ENCODE assay signal across 18 cellular contexts in genomic region chr5:67303356-67303755, GRCh38.
DNase-seq lines count a peak whose midpoint lies in the region; FAIRE-seq and TF ChIP-seq lines count a peak whose summit lies in the region.
"Had no signal": no experiment of that assay in that cellular context is flagged by ENCODE, and none has a peak within 500 bp of the region (broad histone marks: within the 10 kb centered on the region; RNA-seq: fewer than 3 reads in every experiment).

No MANE protein-coding gene starts in this region.

- peak; percentile 35 for DNase-seq in AG08395 (ENCODE audit: low spot score)
- no peak for DNase-seq in astrocyte (ENCODE audit: low read depth)
- DNase-seq in keratinocyte (ENCODE audit: low read depth, low spot score): no peak
- DNase-seq in NCI-H446 treated with DMSO at 0.1 percent for 48 hours (lab: John Stamatoyannopoulos, UW): no peak
- no peak for DNase-seq in GF-D8 (lab: John Stamatoyannopoulos, UW)
- no peak for DNase-seq in T1000 (lab: John Stamatoyannopoulos, UW)
- no peak for DNase-seq in germinal center (ENCODE audit: low spot score)
- DNase-seq: activated CD8-positive, alpha-beta memory T cell treated with anti-CD3 and anti-CD28 coated beads, Interleukin-2, amount 10 ng/mL, durations not matched to agents 7 days and 5 days; activated naive CD4-positive, alpha-beta T cell treated with anti-CD3 and anti-CD28 coated beads, Interleukin-2, amount 50 U/mL, for 16 hours; KG1; NCI-H187; NCI-H774; pancreas; SHP77; upper lobe of left lung had no signal

- H3K4me2 ChIP-seq in astrocyte (ENCODE audit: low read length) (no peak overlapping the region), keratinocyte (ENCODE audit: control insufficient read depth, extremely low read depth, insufficient read depth, low read depth, low read length) (no peak overlapping the region)

- FAIRE-seq in astrocyte (lab: Jason Lieb, UNC) (peak; percentile 23), keratinocyte (lab: Jason Lieb, UNC) (peak; percentile 84)
- FAIRE-seq: D721Med, pancreas had no signal

- no peaks in the 10 kb centered on the region for H3K9me3 ChIP-seq in astrocyte (ENCODE audit: insufficient read depth, low read depth, low read length)
- no peaks in the 10 kb centered on the region for H3K9me3 ChIP-seq in keratinocyte (ENCODE audit: control insufficient read depth, low read depth, low read length)
- H3K9me3 ChIP-seq: pancreas, upper lobe of left lung had no signal

- no peak overlapping the region for H3K4me3 Mint-ChIP-seq in astrocyte (ENCODE audit: unreplicated experiment)
- H3K4me3 Mint-ChIP-seq: activated CD8-positive, alpha-beta memory T cell treated with anti-CD3 and anti-CD28 coated beads, Interleukin-2, amount 10 ng/mL, durations not matched to agents 7 days and 5 days; central memory CD8-positive, alpha-beta T cell had no signal

- H3K27ac ChIP-seq in astrocyte (ENCODE audit: low read depth, low read length) (no peak overlapping the region), keratinocyte (ENCODE audit: control insufficient read depth, insufficient read depth, low read length) (peak overlapping the region; percentile 23)
- H3K27ac ChIP-seq: pancreas had no signal

- H3K9ac ChIP-seq in astrocyte (ENCODE audit: low read length) (no peak overlapping the region), keratinocyte (ENCODE audit: control insufficient read depth, extremely low read depth, insufficient read depth, low read length) (no peak overlapping the region)

- H3K79me2 ChIP-seq in astrocyte (ENCODE audit: insufficient read depth, low read length): no peaks in the 10 kb centered on the region
- H3K79me2 ChIP-seq in keratinocyte (ENCODE audit: control insufficient read depth, insufficient read depth, low read length): no peaks in the 10 kb centered on the region

- H4K20me1 ChIP-seq in astrocyte (ENCODE audit: insufficient read depth, low read length) (no peaks in the 10 kb centered on the region), keratinocyte (ENCODE audit: control insufficient read depth, extremely low read depth, insufficient read depth, low read length) (no peaks in the 10 kb centered on the region)

- H3K27me3 Mint-ChIP-seq in astrocyte (ENCODE audit: low read depth, unreplicated experiment): no peaks in the 10 kb centered on the region
- H3K27me3 Mint-ChIP-seq: central memory CD8-positive, alpha-beta T cell had no signal

- dilution Hi-C loops in keratinocyte (cut with MboI; ENCODE audit: extremely low pct_ligation_motif_present, low sequenced_read_pairs): no loop called here

- peaks cover 1% of the 10 kb centered on the region for H3K36me3 Mint-ChIP-seq in astrocyte (ENCODE audit: low read depth, unreplicated experiment)
- H3K36me3 Mint-ChIP-seq: activated CD8-positive, alpha-beta memory T cell treated with anti-CD3 and anti-CD28 coated beads, Interleukin-2, amount 10 ng/mL, durations not matched to agents 7 days and 5 days had no signal

- no peak for TF ChIP-seq RAD21 in Ishikawa (IDR thresholded peaks at IDR 0.05; ENCODE audit: low read depth)

- H3K4me3 ChIP-seq in astrocyte (ENCODE audit: insufficient read depth, low read depth, low read length) (no peak overlapping the region), keratinocyte (ENCODE audit: control insufficient read depth in 2 of 3, extremely low read depth in 1 of 3, insufficient read depth in 2 of 3, low read depth in 1 of 3, low read length in 3 of 3) (no peak overlapping the region)
- H3K4me3 ChIP-seq: pancreas, upper lobe of left lung had no signal

- TF ChIP-seq CTCF in astrocyte (IDR thresholded peaks at IDR 0.05; ENCODE audit: insufficient read depth, low read depth, low read length) (no peak), keratinocyte (optimal IDR thresholded peaks at IDR 0.05 in 1 of 3, IDR thresholded peaks at IDR 0.05 in 1 of 3, conservative IDR thresholded peaks at IDR 0.05 in 1 of 3; ENCODE audit: extremely low read depth in 1 of 3, insufficient read depth in 2 of 3, low read length in 3 of 3) (no peak)

- H3K27me3 ChIP-seq in astrocyte (ENCODE audit: insufficient read depth, low read length): no peaks in the 10 kb centered on the region
- no peaks in the 10 kb centered on the region for H3K27me3 ChIP-seq in keratinocyte (ENCODE audit: control insufficient read depth, extremely low read depth, insufficient read depth, low read length)
- H3K27me3 ChIP-seq: pancreas, upper lobe of left lung had no signal

- H3K4me1 Mint-ChIP-seq in astrocyte (ENCODE audit: low read depth, unreplicated experiment): peaks cover 46% of the 10 kb centered on the region

- no peak overlapping the region for H3K27ac Mint-ChIP-seq in astrocyte (ENCODE audit: unreplicated experiment)
- H3K27ac Mint-ChIP-seq: activated CD8-positive, alpha-beta memory T cell treated with anti-CD3 and anti-CD28 coated beads, Interleukin-2, amount 10 ng/mL, durations not matched to agents 7 days and 5 days had no signal

- H3K9me1 ChIP-seq in keratinocyte (ENCODE audit: control insufficient read depth, extremely low read depth, insufficient read depth, low read length): no peaks in the 10 kb centered on the region

- no peak overlapping the region for H2AFZ ChIP-seq in astrocyte (ENCODE audit: low read depth, low read length)
- H2AFZ ChIP-seq in keratinocyte (ENCODE audit: control insufficient read depth, low read length): peak overlapping the region; percentile 51

- no peak for TF ChIP-seq EP300 in Ishikawa (IDR thresholded peaks at IDR 0.05; ENCODE audit: borderline replicate concordance)

- no peaks in the 10 kb centered on the region for H3K9me3 Mint-ChIP-seq in astrocyte (ENCODE audit: unreplicated experiment)
- H3K9me3 Mint-ChIP-seq: central memory CD8-positive, alpha-beta T cell had no signal

- H3K36me3 ChIP-seq in astrocyte (ENCODE audit: insufficient read depth, low read length) (no peaks in the 10 kb centered on the region), keratinocyte (ENCODE audit: control insufficient read depth in 2 of 2, extremely low read depth in 1 of 2, insufficient read depth in 2 of 2, low read length in 2 of 2) (no peaks in the 10 kb centered on the region)
- H3K36me3 ChIP-seq: pancreas, upper lobe of left lung had no signal

- H3K4me1 ChIP-seq in astrocyte (ENCODE audit: insufficient read depth, low read length) (peaks cover 49% of the 10 kb centered on the region), keratinocyte (ENCODE audit: control insufficient read depth, extremely low read depth, insufficient read depth, low read length) (peaks cover 42% of the 10 kb centered on the region)
- H3K4me1 ChIP-seq: pancreas had no signal

TF ChIP-seq in Ishikawa, 13 proteins besides CTCF, POLR2A, EP300 and RAD21:
- peak; percentile 62 for TF ChIP-seq USF1 (IDR thresholded peaks at IDR 0.05)
- TF ChIP-seq CREB1 (IDR thresholded peaks at IDR 0.05; ENCODE audit: low read depth): no peak
TF ChIP-seq in Ishikawa: peak in this region for 1.
